In the genomic region with DNA sequence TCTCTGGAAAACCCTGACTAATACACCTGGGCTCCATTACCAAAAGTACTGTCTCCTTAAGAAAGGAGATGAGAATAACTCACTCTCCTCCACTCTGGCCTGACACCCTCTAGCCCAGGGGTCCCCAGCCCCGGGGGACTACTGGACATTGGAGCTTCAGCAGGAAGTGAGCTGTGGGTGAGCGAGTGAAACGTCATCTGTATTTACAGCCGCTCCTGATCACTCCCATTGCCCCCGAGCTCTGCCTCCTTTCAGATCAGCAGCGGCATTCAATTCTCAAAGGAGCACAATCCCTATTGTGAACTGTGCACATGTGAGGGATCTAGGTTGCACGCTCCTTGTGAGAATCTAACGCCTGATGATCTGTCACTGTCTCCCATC, we compare ENCODE assay signal across 25 cellular contexts.
DNase-seq lines count a peak whose midpoint lies in the region; ATAC-seq, FAIRE-seq and TF ChIP-seq lines count a peak whose summit lies in the region.
"Had no signal": no experiment of that assay in that cellular context is flagged by ENCODE, and none has a peak within 500 bp of the region (broad histone marks: within the 10 kb centered on the region; RNA-seq: fewer than 3 reads in every experiment).

No MANE protein-coding gene starts in this region.

- H4K20me1 ChIP-seq in BLaER1, result no peaks in the 10 kb centered on the region

- POLR2A ChIA-PET in A549 (lab: Yijun Ruan, JAX), result no interaction called here

- no peaks in the 10 kb centered on the region for H3K9me3 ChIP-seq in A549
- H3K9me3 ChIP-seq in BLaER1, result no peaks in the 10 kb centered on the region
- H3K9me3 ChIP-seq: vagina had no signal

- H3K4me1 Mint-ChIP-seq in HFFc6 (ENCODE audit: low read depth), result peaks cover 40% of the 10 kb centered on the region

- no peak for TF ChIP-seq POLR2A in A549 (IDR thresholded peaks at IDR 0.05; ENCODE audit: low read length)

- no peaks in the 10 kb centered on the region for H3K36me3 Mint-ChIP-seq in HFFc6 (ENCODE audit: low read depth)

- H3K4me1 ChIP-seq in A549, result peaks cover 35% of the 10 kb centered on the region
- H3K4me1 ChIP-seq in BLaER1, result peaks cover 47% of the 10 kb centered on the region

- H3K27me3 ChIP-seq in BLaER1, result no peaks in the 10 kb centered on the region
- H3K27me3 ChIP-seq: vagina had no signal

- no peak overlapping the region for H3K9ac ChIP-seq in BLaER1

- no peak for TF ChIP-seq RAD21 in A549 (conservative IDR thresholded peaks at IDR 0.05 in 1 of 2, IDR thresholded peaks at IDR 0.05 in 1 of 2)

- no peak overlapping the region for H3K27ac Mint-ChIP-seq in HFFc6
- H3K27ac Mint-ChIP-seq: activated B cell treated with CpG ODN at 0.5 μM for 24 hours; activated CD8-positive, alpha-beta T cell treated with anti-CD3 and anti-CD28 coated beads for 36 hours; activated T-cell treated with anti-CD3 and anti-CD28 coated beads, Interleukin-2, amount 50 U/mL, for 24 hours had no signal

- in situ Hi-C loops in ACHN (cut with HindIII; ENCODE audit: low pct_ligation_motif_present, low pct_unique_long_range_greater_than_20kb, low sequenced_read_pairs) (no loop called here), KBM-7 (cut with MboI; ENCODE audit: low pct_unique_long_range_greater_than_20kb, low sequenced_read_pairs) (no loop called here)

- ATAC-seq in A549 (no peak), left cardiac atrium (no peak)
- ATAC-seq: activated CD8-positive, alpha-beta T cell treated with anti-CD3 and anti-CD28 coated beads for 36 hours; esophagus mucosa; HCT116 had no signal

- 70% methylated on average over 8 of the region's 8 CpGs for WGBS in A549 (ENCODE audit: missing lambda C conversion rate)

- peak overlapping the region; percentile 15; the same call in 1 of the 3 replicates for H3K4me2 ChIP-seq in A549
- H3K4me2 ChIP-seq in BLaER1, result peak overlapping the region; percentile 26; the same call in 1 of the 2 replicates

- H3K4me3 Mint-ChIP-seq in HFFc6, result no peak overlapping the region
- H3K4me3 Mint-ChIP-seq: activated B cell treated with CpG ODN at 0.5 μM for 24 hours; activated CD8-positive, alpha-beta T cell treated with anti-CD3 and anti-CD28 coated beads for 36 hours; activated T-cell treated with anti-CD3 and anti-CD28 coated beads, Interleukin-2, amount 50 U/mL, for 24 hours had no signal

- H3K27me3 Mint-ChIP-seq in HFFc6 (ENCODE audit: insufficient read depth), result peaks cover 9% of the 10 kb centered on the region
- H3K27me3 Mint-ChIP-seq: activated CD8-positive, alpha-beta T cell treated with anti-CD3 and anti-CD28 coated beads for 36 hours had no signal

- H3K27ac ChIP-seq in A549 (no peak overlapping the region), BLaER1 (no peak overlapping the region)
- H3K27ac ChIP-seq: vagina had no signal

- H3K9me3 Mint-ChIP-seq in HFFc6, result no peaks in the 10 kb centered on the region; the same call in 1 of the 2 replicates
- H3K9me3 Mint-ChIP-seq: activated B cell treated with CpG ODN at 0.5 μM for 24 hours; activated T-cell treated with anti-CD3 and anti-CD28 coated beads, Interleukin-2, amount 50 U/mL, for 24 hours had no signal

- no peak for DNase-seq in A549 (ENCODE audit: low read depth in 1 of 2, low spot score in 1 of 2)
- DNase-seq in left cardiac atrium, result peak; percentile 8
- DNase-seq in posterior vena cava (ENCODE audit: low spot score), result peak; percentile 42
- no peak for DNase-seq in HFFc6
- DNase-seq in ACHN, result no peak
- no peak for DNase-seq in KBM-7
- DNase-seq: activated B cell treated with CpG ODN at 0.5 μM for 24 hours; activated CD8-positive, alpha-beta T cell treated with anti-CD3 and anti-CD28 coated beads for 36 hours; activated naive CD4-positive, alpha-beta T cell treated with anti-CD3 and anti-CD28 coated beads, Interleukin-2, amount 50 U/mL, for 16 hours; DMS53; effector memory CD4-positive, alpha-beta T cell; foreskin melanocyte; KG1; NCI-H1694 treated with DMSO at 0.1 percent for 48 hours; NCI-H748 treated with DMSO at 0.1 percent for 48 hours; occipital lobe; RPMI8226; T1000 had no signal

- CTCF ChIA-PET in A549 (lab: Yijun Ruan, JAX), result interaction anchor here (1.7 kb wide), 1 partner anchor 290 kb away, joined by 4 read pairs; no protein-coding TSS in a partner anchor

- no peak overlapping the region for H3K4me3 ChIP-seq in A549
- no peak overlapping the region for H3K4me3 ChIP-seq in BLaER1
- H3K4me3 ChIP-seq: lung, vagina had no signal

- intact Hi-C loops in left cardiac atrium (cut with DNase I), result loop anchor here in 1 of 2 donors (10.0 kb wide), 1 partner anchor 57 kb away; no protein-coding TSS in a partner anchor
- intact Hi-C loops in posterior vena cava (cut with DNase I), result no loop called here

- H3K36me3 ChIP-seq in BLaER1, result no peaks in the 10 kb centered on the region
- H3K36me3 ChIP-seq: vagina had no signal

- TF ChIP-seq CTCF in A549 (IDR thresholded peaks at IDR 0.05) (no peak), HFFc6 (IDR thresholded peaks at IDR 0.05) (no peak)

- no peak for FAIRE-seq in A549 (lab: Jason Lieb, UNC)
- FAIRE-seq: islet of Langerhans had no signal

- no peak for TF ChIP-seq EP300 in A549 (IDR thresholded peaks at IDR 0.05)

TF ChIP-seq in A549, 52 proteins besides CTCF, POLR2A, EP300 and RAD21:
- TF ChIP-seq HOXA7 (CRISPR knock-in tag; IDR thresholded peaks at IDR 0.05), result no peak
- no peak for TF ChIP-seq JUN (IDR thresholded peaks at IDR 0.05)
- no peak for TF ChIP-seq NR3C1 (IDR thresholded peaks at IDR 0.05)
- no peak for TF ChIP-seq TFCP2L1 (CRISPR knock-in tag; IDR thresholded peaks at IDR 0.05)
- TF ChIP-seq EHMT2 (IDR thresholded peaks at IDR 0.05; ENCODE audit: low read depth), result no peak
- TF ChIP-seq, protein P1, sequence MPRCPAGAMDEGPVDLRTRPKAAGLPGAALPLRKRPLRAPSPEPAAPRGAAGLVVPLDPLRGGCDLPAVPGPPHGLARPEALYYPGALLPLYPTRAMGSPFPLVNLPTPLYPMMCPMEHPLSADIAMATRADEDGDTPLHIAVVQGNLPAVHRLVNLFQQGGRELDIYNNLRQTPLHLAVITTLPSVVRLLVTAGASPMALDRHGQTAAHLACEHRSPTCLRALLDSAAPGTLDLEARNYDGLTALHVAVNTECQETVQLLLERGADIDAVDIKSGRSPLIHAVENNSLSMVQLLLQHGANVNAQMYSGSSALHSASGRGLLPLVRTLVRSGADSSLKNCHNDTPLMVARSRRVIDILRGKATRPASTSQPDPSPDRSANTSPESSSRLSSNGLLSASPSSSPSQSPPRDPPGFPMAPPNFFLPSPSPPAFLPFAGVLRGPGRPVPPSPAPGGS (IDR thresholded peaks at IDR 0.05), result no peak
- no peak for TF ChIP-seq NPAS2 (CRISPR knock-in tag; IDR thresholded peaks at IDR 0.05; ENCODE audit: borderline replicate concordance)
- no peak for TF ChIP-seq BHLHE40 (IDR thresholded peaks at IDR 0.05; ENCODE audit: low read depth, low read length)
- no peak for TF ChIP-seq HOXB13 (CRISPR knock-in tag; IDR thresholded peaks at IDR 0.05; ENCODE audit: low read depth)

Comparison
In these comparisons a context has a peak if more than half of its experiments do, and no peak if none do; other contexts are left out.
1. DNase-seq: peak in left cardiac atrium (single experiment) and posterior vena cava (single experiment); none in A549 (0 of 2), HFFc6 (single experiment), ACHN (single experiment) and KBM-7 (single experiment).